1 cellular context compared by ENCODE assay signal in the genomic region with DNA sequence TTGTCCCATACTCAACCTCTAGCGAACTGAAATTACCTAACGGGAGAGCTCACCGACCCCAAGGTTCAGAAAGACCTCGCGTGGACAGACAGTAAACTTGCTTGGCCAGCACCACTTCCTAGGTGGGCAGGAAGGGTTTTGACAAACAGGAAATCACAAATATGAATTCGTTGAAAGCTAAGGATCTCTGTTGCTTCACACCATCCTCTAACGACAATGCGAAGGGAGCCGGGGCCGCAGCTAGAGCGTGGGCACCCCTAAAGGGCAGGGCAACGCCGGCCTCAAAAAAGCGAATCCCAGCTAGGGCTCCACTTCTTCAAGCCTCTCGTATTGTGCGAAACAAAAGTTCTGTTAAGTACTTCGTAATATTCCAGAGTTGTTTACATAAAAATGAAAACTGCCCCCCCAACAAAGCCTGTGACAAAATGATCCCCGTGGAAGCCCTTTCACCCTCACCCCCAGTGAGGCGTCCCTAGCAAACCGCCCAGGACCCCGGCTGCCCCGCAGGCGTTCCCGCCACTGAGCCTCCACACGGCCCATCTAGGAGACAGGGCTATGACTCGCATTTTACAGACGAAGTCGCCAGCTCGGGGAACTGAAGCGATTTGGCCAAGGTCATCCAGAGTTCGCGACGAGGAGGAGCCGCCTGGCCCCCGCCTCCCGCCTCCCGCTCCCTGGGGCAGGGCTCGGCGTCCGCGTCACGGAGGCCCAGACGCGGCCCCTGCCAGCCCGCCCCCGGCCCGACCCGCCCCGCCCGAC.
TF ChIP-seq lines count a peak whose summit lies in the region.

No MANE protein-coding gene starts in this region.

TF ChIP-seq in A549, 52 proteins besides CTCF, POLR2A, EP300 and RAD21 (continued from another document):
- no peak for TF ChIP-seq MYC (IDR thresholded peaks at IDR 0.05; ENCODE audit: borderline replicate concordance, low read length)
- no peak for TF ChIP-seq TFCP2L1 (CRISPR knock-in tag; IDR thresholded peaks at IDR 0.05)
- 0 out of 2 replicates have a peak, but pooled peaks have one; percentile 11 for TF ChIP-seq PHF8 (IDR thresholded peaks at IDR 0.05; ENCODE audit: borderline replicate concordance, low read depth)
- TF ChIP-seq HEYL (CRISPR knock-in tag; IDR thresholded peaks at IDR 0.05), result no peak
- TF ChIP-seq NPAS2 (CRISPR knock-in tag; IDR thresholded peaks at IDR 0.05; ENCODE audit: borderline replicate concordance), result no peak
- TF ChIP-seq RCOR1 (IDR thresholded peaks at IDR 0.05; ENCODE audit: low read depth, low read length), result no peak
- no peak for TF ChIP-seq CBX8 (IDR thresholded peaks at IDR 0.05)
- TF ChIP-seq ZSCAN20 (CRISPR knock-in tag; IDR thresholded peaks at IDR 0.05), result no peak
- TF ChIP-seq FOXS1 (CRISPR knock-in tag; IDR thresholded peaks at IDR 0.05), result no peak
- peak; percentile 18; the same call in 1 of the 2 replicates for TF ChIP-seq KDM5A (IDR thresholded peaks at IDR 0.05)
- no peak for TF ChIP-seq BHLHE40 (IDR thresholded peaks at IDR 0.05; ENCODE audit: low read depth, low read length)
- TF ChIP-seq REST (IDR thresholded peaks at IDR 0.05), result no peak
- no peak for TF ChIP-seq ATOH8 (CRISPR knock-in tag; IDR thresholded peaks at IDR 0.05; ENCODE audit: low read depth)
- no peak for TF ChIP-seq GATA3 (IDR thresholded peaks at IDR 0.05; ENCODE audit: borderline replicate concordance)
- TF ChIP-seq MAX (IDR thresholded peaks at IDR 0.05), result peak; percentile 36; the same call in 1 of the 2 replicates
- TF ChIP-seq EHF (CRISPR knock-in tag; IDR thresholded peaks at IDR 0.05), result no peak
- TF ChIP-seq HOXA7 (CRISPR knock-in tag; IDR thresholded peaks at IDR 0.05), result peak; percentile 66; the same call in 1 of the 2 replicates
- TF ChIP-seq RFX5 (IDR thresholded peaks at IDR 0.05), result no peak
- no peak; the same call in 1 of the 2 replicates for TF ChIP-seq E2F6 (IDR thresholded peaks at IDR 0.05; ENCODE audit: borderline replicate concordance, low read depth)
- TF ChIP-seq TP53 (CRISPR knock-in tag; IDR thresholded peaks at IDR 0.05), result no peak
- peak; percentile 92 for TF ChIP-seq RARB (CRISPR knock-in tag; IDR thresholded peaks at IDR 0.05)
TF ChIP-seq in A549: peak in this region for 5.
